ENCODE assay signal across 9 cellular contexts in the genomic region with DNA sequence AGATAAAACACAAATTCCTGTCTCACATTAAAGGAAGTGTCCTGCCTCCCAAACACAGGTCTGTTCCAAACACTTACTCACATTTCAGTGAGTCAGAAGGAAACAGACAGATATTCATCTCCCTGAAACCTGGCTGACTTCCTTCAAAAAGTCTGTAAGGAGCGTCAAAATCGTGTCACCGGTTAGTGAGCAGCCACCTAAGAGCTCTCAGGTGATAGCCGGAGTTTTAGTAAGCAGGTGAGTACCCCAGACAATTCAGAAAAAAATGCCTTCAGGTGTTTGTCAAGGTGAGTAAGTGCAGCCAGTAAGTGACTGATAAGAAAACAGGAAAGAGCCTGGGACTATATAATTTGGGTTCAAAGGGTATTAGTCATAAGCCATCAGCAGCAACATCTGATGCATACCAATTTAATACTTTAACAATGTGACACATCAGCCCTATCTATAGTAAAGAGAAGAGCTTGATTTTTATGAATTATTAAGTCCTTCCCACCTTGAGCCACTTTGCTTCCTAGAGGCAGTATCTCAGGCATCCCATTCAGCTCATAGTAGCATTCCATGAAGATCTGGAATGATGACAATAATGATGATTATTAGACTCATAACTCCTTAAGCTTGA. TPM values are rescaled to one million over a fixed set of nuclear protein-coding genes. Genes with fewer than 3 reads are reported as not detected.
A peak's percentile ranks its signal among the peaks of the same experiment; 100 is the strongest.
DNase-seq lines count a peak whose midpoint lies in the region; ATAC-seq and TF ChIP-seq lines count a peak whose summit lies in the region.
"Had no signal": no experiment of that assay in that cellular context is flagged by ENCODE, and none has a peak within 500 bp of the region (broad histone marks: within the 10 kb centered on the region; RNA-seq: fewer than 3 reads in every experiment).

No MANE protein-coding gene starts in this region.

- no peak overlapping the region for H3K23ac ChIP-seq in mesenchymal stem cell (ENCODE audit: low read length in 2 of 2)

- WGBS in mesenchymal stem cell, result 58% methylated on average over 4 of the region's 4 CpGs

- H3K14ac ChIP-seq in mesenchymal stem cell (ENCODE audit: low read length in 2 of 2), result no peak overlapping the region

- H3K18ac ChIP-seq in mesenchymal stem cell (ENCODE audit: low read depth in 1 of 2, low read length in 2 of 2), result no peak overlapping the region

- H3K4me1 ChIP-seq in mesenchymal stem cell (ENCODE audit: control insufficient read depth, insufficient read depth, low read depth, low read length), result peaks cover 9% of the 10 kb centered on the region

- H2BK15ac ChIP-seq in mesenchymal stem cell (ENCODE audit: low read depth, poor library complexity, severe bottlenecking), result no peak overlapping the region

- H4K91ac ChIP-seq in mesenchymal stem cell (ENCODE audit: low read length), result no peak overlapping the region

- no peak overlapping the region for H4K8ac ChIP-seq in mesenchymal stem cell (ENCODE audit: low read length)

- H3K9ac ChIP-seq in mesenchymal stem cell (ENCODE audit: low read length), result peak overlapping the region; percentile 86

- TF ChIP-seq CTCF in C4-2B (conservative IDR thresholded peaks at IDR 0.05), result no peak

- H3K27ac ChIP-seq in C4-2B (peak overlapping the region; percentile 25; the same call in 1 of the 2 replicates), mesenchymal stem cell (ENCODE audit: low read length, poor library complexity, severe bottlenecking) (peak overlapping the region; percentile 51)
- H3K27ac ChIP-seq: cardiac muscle cell had no signal

- no peak overlapping the region for H2BK120ac ChIP-seq in mesenchymal stem cell (ENCODE audit: low read depth, low read length)

- H3K4me2 ChIP-seq in mesenchymal stem cell (ENCODE audit: low read length, poor library complexity, severe bottlenecking), result no peak overlapping the region

- H3K4ac ChIP-seq in mesenchymal stem cell (ENCODE audit: low read depth in 1 of 2, low read length in 2 of 2), result no peak overlapping the region

- H3K27me3 ChIP-seq in mesenchymal stem cell (ENCODE audit: control insufficient read depth in 1 of 2, insufficient read depth in 1 of 2, low read length in 2 of 2), result no peaks in the 10 kb centered on the region

- no peak overlapping the region for H3K4me3 ChIP-seq in mesenchymal stem cell (ENCODE audit: insufficient read depth in 1 of 2, low read depth in 1 of 2, low read length in 2 of 2)

- H3K9me3 ChIP-seq in mesenchymal stem cell (ENCODE audit: control insufficient read depth, low read length), result no peaks in the 10 kb centered on the region

- no peak overlapping the region for H2AFZ ChIP-seq in mesenchymal stem cell (ENCODE audit: low read depth, low read length)

- no peak overlapping the region for H2AK5ac ChIP-seq in mesenchymal stem cell (ENCODE audit: low read length, severe bottlenecking)

- H3K79me1 ChIP-seq in mesenchymal stem cell (replicated peaks; ENCODE audit: low read length, poor library complexity, severe bottlenecking), result peaks cover 10% of the 10 kb centered on the region

- no peak for ATAC-seq in HG03159 (IDR thresholded peaks at IDR 0.05; ENCODE audit: unreplicated experiment)
- no peak for ATAC-seq in GM19455 (IDR thresholded peaks at IDR 0.05; ENCODE audit: unreplicated experiment)
- ATAC-seq in HG02970 (IDR thresholded peaks at IDR 0.05; ENCODE audit: low FRiP score, unreplicated experiment), result no peak

- H2BK12ac ChIP-seq in mesenchymal stem cell (ENCODE audit: low read length in 2 of 2), result no peak overlapping the region

- peaks cover 0 to 4% of the 10 kb centered on the region in 2 experiments for H3K36me3 ChIP-seq in mesenchymal stem cell (ENCODE audit: control insufficient read depth in 1 of 2, insufficient read depth in 2 of 2, low read depth in 1 of 2, low read length in 2 of 2)
- H3K36me3 ChIP-seq: cardiac muscle cell had no signal

- DNase-seq in HT1080 (ENCODE audit: low read depth) (peak; percentile 85), astrocyte of the hippocampus (ENCODE audit: low read depth, low spot score) (peak; percentile 49), mesenchymal stem cell (no peak), NCI-H146 (lab: John Stamatoyannopoulos, UW) (no peak)

- H2BK5ac ChIP-seq in mesenchymal stem cell (ENCODE audit: low read depth, low read length, poor library complexity, severe bottlenecking), result no peak overlapping the region

RNA-seq across cellular contexts. Expression of gene ITGA2, which starts 1.3 kb away (rescaled TPM):
- 60.9 and 76.0 TPM in 2 replicates for total RNA-seq in HT1080 (2014; rRNA removed; shearing (Covaris generic))
- polyA plus RNA-seq in HT1080 (2015; cell fraction: cytosol; rRNA removed), result 49.5 and 73.9 TPM in 2 replicates
- polyA plus RNA-seq in HT1080 (2015; cell fraction: nucleus; rRNA removed), result 472 and 506 TPM in 2 replicates
- polyA plus RNA-seq in mesenchymal stem cell (2013, experiment 1 of 2), result 24.1 TPM
- polyA plus RNA-seq in mesenchymal stem cell (2013, experiment 2 of 2), result 23.8 TPM

Comparison
In these comparisons a context has a peak if more than half of its experiments do, and no peak if none do; other contexts are left out.
1. DNase-seq: peak in HT1080 (single experiment) and astrocyte of the hippocampus (single experiment); none in mesenchymal stem cell (single experiment) and NCI-H146 (single experiment).